Comparison of ENCODE assay signal across 11 cellular contexts in the genomic region with DNA sequence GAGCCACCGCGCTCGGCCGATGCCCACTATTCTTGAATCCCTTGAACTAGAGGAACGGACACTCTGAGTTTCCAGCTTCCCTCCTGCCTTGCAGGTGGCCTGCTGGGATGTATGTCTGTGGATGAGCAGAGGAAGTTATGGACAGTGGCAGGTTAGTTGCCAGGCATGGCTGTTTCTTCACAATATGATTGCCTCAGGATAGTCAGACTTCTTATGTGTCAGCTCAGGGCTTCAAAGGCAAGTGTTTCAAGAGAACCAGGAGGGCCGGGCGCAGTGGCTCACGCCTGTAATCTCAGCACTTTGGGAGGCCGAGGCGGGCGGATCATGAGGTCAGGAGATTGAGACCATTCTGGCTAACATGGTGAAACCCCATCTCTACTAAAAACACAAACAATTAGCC. TPM values are rescaled to one million over a fixed set of nuclear protein-coding genes. Genes with fewer than 3 reads are reported as not detected.
"Had no signal": no experiment of that assay in that cellular context is flagged by ENCODE, and none has a peak within 500 bp of the region (broad histone marks: within the 10 kb centered on the region; RNA-seq: fewer than 3 reads in every experiment).

No MANE protein-coding gene starts in this region.

RNA-seq across cellular contexts. Expression of a gene that starts 21.6 kb away (rescaled TPM):
- total RNA-seq: activated naive CD4-positive, alpha-beta T cell treated with anti-CD3 and anti-CD28 coated beads for 36 hours; activated naive CD4-positive, alpha-beta T cell treated with anti-CD3 and anti-CD28 coated beads, Interleukin-2, amount 50 U/mL, for 72 hours; activated naive CD8-positive, alpha-beta T cell treated with anti-CD3 and anti-CD28 coated beads for 36 hours; activated T-cell treated with anti-CD3 and anti-CD28 coated beads, Interleukin-2, amount 50 U/mL, for 72 hours; aorta; ascending aorta; body of pancreas; breast epithelium; bronchial epithelial cell; cardiac septum; cerebellum had no signal
- polyA plus RNA-seq: aorta had no signal
